Comparison of ENCODE assay signal across 6 cellular contexts in genomic region chr2:219254590-219255219, GRCh38. TPM values are rescaled to one million over a fixed set of nuclear protein-coding genes. Genes with fewer than 3 reads are reported as not detected.
DNase-seq lines count a peak whose midpoint lies in the region; ATAC-seq and TF ChIP-seq lines count a peak whose summit lies in the region.

No MANE protein-coding gene starts in this region.

- ATAC-seq in GM21786 (IDR thresholded peaks at IDR 0.05; ENCODE audit: unreplicated experiment) = peak; percentile 35

- 47% methylated on average over 7 of the region's 13 CpGs for WGBS in esophagus muscularis mucosa

- no peak for TF ChIP-seq POLR2A in esophagus muscularis mucosa (IDR thresholded peaks at IDR 0.05; ENCODE audit: low read depth)

- BruUV-seq in A673 (replicated peaks; lab: Mats Ljungman, UMichigan) = no TSS peak

- H3K36me3 ChIP-seq in A673 (ENCODE audit: insufficient read depth, low read length, poor library complexity, severe bottlenecking) = peaks cover 5% of the 10 kb centered on the region
- no peaks in the 10 kb centered on the region for H3K36me3 ChIP-seq in SJSA1
- peaks cover 7 to 17% (median 16%) of the 10 kb centered on the region in 4 donors for H3K36me3 ChIP-seq in esophagus muscularis mucosa

- H3K4me3 ChIP-seq in A673 (ENCODE audit: low read depth, low read length, poor library complexity, severe bottlenecking) = peak overlapping the region; percentile 71
- peak overlapping the region; percentile 19 for H3K4me3 ChIP-seq in SJSA1
- H3K4me3 ChIP-seq in esophagus muscularis mucosa = peak overlapping the region; percentile 65 to 81 (median 76)

- no peak for TF ChIP-seq CTCF in A673 (conservative IDR thresholded peaks at IDR 0.05; ENCODE audit: low read depth, low read length)
- TF ChIP-seq CTCF in esophagus muscularis mucosa (IDR thresholded peaks at IDR 0.05) = no peak

- no peak for DNase-seq in A673 (ENCODE audit: low spot score)
- DNase-seq in SJSA1 (ENCODE audit: low read depth in 1 of 2, low spot score in 2 of 2) = no peak
- no peak for DNase-seq in esophagus muscularis mucosa (ENCODE audit: extremely low spot score)
- peak; percentile 44 for DNase-seq in stimulated activated CD4-positive, alpha-beta T cell treated with anti-CD3 and anti-CD28 coated beads, Interleukin-4, amount 100 ng/mL, for 24 hours
- DNase-seq in NCI-H1105 treated with DMSO at 0.1 percent for 48 hours (lab: John Stamatoyannopoulos, UW) = no peak

- H3K4me1 ChIP-seq in A673 (ENCODE audit: insufficient read depth, low read length, poor library complexity, severe bottlenecking) = peaks cover 26% of the 10 kb centered on the region
- peaks cover 21% of the 10 kb centered on the region for H3K4me1 ChIP-seq in SJSA1 (replicated peaks)
- H3K4me1 ChIP-seq in esophagus muscularis mucosa = peaks cover 35 to 55% (median 51%) of the 10 kb centered on the region in 4 donors

- CTCF ChIA-PET in A673 (lab: Charles Lee) = no interaction called here

- peaks cover 22% of the 10 kb centered on the region for H3K27me3 ChIP-seq in A673 (replicated peaks; ENCODE audit: insufficient read depth, low read depth, low read length, poor library complexity)
- peaks cover 49% of the 10 kb centered on the region for H3K27me3 ChIP-seq in SJSA1 (replicated peaks)
- H3K27me3 ChIP-seq in esophagus muscularis mucosa = peaks cover 0 to 10% (median 0%) of the 10 kb centered on the region in 4 donors

- H3K9me3 ChIP-seq in A673 (ENCODE audit: low read depth, low read length, poor library complexity, severe bottlenecking) (no peaks in the 10 kb centered on the region), SJSA1 (replicated peaks) (peaks cover 4% of the 10 kb centered on the region), esophagus muscularis mucosa (no peaks in the 10 kb centered on the region)

- TF ChIP-seq EP300 in esophagus muscularis mucosa (IDR thresholded peaks at IDR 0.05) = no peak

- intact Hi-C loops in A673 (cut with micrococcal nuclease; ENCODE audit: unreplicated experiment) = no loop called here
- intact Hi-C loops in esophagus muscularis mucosa (cut with DNase I) = no loop called here

- POLR2A ChIA-PET in A673 (lab: Charles Lee; ENCODE audit: low non-redundant PET) = no interaction called here

- H3K27ac ChIP-seq in A673 (ENCODE audit: low read depth, low read length, poor library complexity, severe bottlenecking) (no peak overlapping the region), SJSA1 (no peak overlapping the region), esophagus muscularis mucosa (replicated peaks in 1 of 4) (peak overlapping the region; percentile 83 to 89 (median 85))

RNA-seq across cellular contexts. Expression of gene TUBA4A, which starts 1.0 kb away (rescaled TPM):
- total RNA-seq in A673 (2021) (62.9 and 68.0 TPM in 2 replicates), esophagus muscularis mucosa (100 to 1,000 TPM in 1 of 4 donors, 10 to 100 TPM in 3; 44.2 to 132 (median 74.4) TPM)
- total RNA-seq in SJSA1 (2014; rRNA removed; shearing (Covaris generic)) = 0.45 TPM in 1 of 2 replicates, not detected in the other

RNA-seq across cellular contexts. Expression of gene TUBA4B, which starts 1.7 kb away (rescaled TPM):
- not detected in 2 replicates for total RNA-seq in A673 (2021)
- total RNA-seq in SJSA1 (2014; rRNA removed; shearing (Covaris generic)) = not detected in 2 replicates
- not detected for total RNA-seq in esophagus muscularis mucosa

RNA-seq across cellular contexts. Expression of gene STK16, which starts 9.4 kb away (rescaled TPM):
- total RNA-seq in A673 (2021) = 22.0 and 27.6 TPM in 2 replicates
- total RNA-seq in SJSA1 (2014; rRNA removed; shearing (Covaris generic)) = 13.2 and 18.6 TPM in 2 replicates
- total RNA-seq in esophagus muscularis mucosa = 10 to 100 TPM; 12.8 to 21.6 (median 16.7) TPM

RNA-seq across cellular contexts. Expression of gene GLB1L, which starts 9.5 kb away (rescaled TPM):
- 6.9 and 8.4 TPM in 2 replicates for total RNA-seq in A673 (2021)
- total RNA-seq in SJSA1 (2014; rRNA removed; shearing (Covaris generic)) = 0.53 and 3.6 TPM in 2 replicates
- 1 to 10 TPM; 3.3 to 6.4 (median 5.6) TPM for total RNA-seq in esophagus muscularis mucosa

RNA-seq across cellular contexts. Expression of gene DNAJB2, which starts 24.5 kb away (rescaled TPM):
- total RNA-seq in A673 (2021) = 24.4 and 24.6 TPM in 2 replicates
- total RNA-seq in SJSA1 (2014; rRNA removed; shearing (Covaris generic)) = 35.5 and 57.8 TPM in 2 replicates
- total RNA-seq in esophagus muscularis mucosa = 10 to 100 TPM; 33.3 to 84.8 (median 50.7) TPM

Comparison
In these comparisons a context has a peak if more than half of its experiments do, and no peak if none do; other contexts are left out.
1. H3K27ac ChIP-seq: peak in esophagus muscularis mucosa (4 of 4); none in A673 (single experiment) and SJSA1 (single experiment).
2. H3K4me3 ChIP-seq: peak in every context shown above with its lines; median percentile 76 in esophagus muscularis mucosa; 71 in A673; 19 in SJSA1.
3. RNA of gene TUBA4A, which starts 1.0 kb away (total RNA-seq): 44.2 to 132 TPM in esophagus muscularis mucosa and 62.9 to 68.0 TPM in A673; 0.45 TPM in SJSA1; every median in the first group is over 10 times any median in the second.